1 cellular context compared by ENCODE assay signal in genomic region chr20:45211569-45212474, GRCh38.
TF ChIP-seq lines count a peak whose summit lies in the region.

No MANE protein-coding gene starts in this region.

TF ChIP-seq in GM23338, 12 proteins besides CTCF, POLR2A, EP300 and RAD21 (continued from another document):
- no peak for TF ChIP-seq ETS1 (IDR thresholded peaks at IDR 0.05)
- no peak for TF ChIP-seq STAT1 (IDR thresholded peaks at IDR 0.05; ENCODE audit: unreplicated experiment)
